In the genomic region with DNA sequence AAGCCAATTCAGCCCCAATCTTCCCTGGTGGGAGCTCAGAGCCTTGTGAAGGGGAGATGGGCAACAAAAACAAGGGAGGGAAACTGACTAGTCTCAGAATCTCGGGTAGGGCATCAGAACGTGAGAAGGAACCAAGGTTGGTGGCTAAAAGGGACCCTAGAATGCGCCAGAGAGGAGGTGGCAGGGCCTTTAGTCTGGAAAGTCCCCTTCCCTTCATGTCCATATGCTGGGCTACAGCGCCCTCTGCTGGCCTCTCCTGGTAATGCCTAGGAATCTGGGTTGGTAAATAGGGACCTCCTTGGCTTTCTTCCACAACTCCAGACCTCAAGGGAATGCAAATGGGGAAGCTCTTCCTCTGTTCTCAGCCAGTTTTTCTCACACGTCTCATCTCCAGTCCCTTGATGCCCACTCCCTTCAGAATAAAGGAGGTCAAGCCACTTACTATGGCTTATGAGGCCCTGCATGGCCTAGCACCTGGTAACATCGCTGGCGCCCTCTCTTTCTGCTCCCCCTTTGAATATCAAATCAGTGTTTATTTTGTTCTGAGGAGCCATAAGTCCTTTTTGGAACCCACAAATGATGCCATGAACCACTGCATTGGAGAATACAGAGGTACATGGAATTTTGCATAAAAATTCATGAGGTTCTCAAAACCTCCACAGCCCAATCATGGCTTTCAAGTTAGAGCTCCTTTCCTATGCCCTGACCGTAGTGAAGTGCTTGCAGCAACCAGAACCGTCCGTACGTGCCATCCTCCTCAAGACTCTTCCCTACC, we compare ENCODE assay signal across 1 cellular context.
TF ChIP-seq lines count a peak whose summit lies in the region.

No MANE protein-coding gene starts in this region.

TF ChIP-seq in K562, 482 proteins besides CTCF, POLR2A, EP300 and RAD21 (continued from another document and continues in another):
- TF ChIP-seq, protein P1, sequence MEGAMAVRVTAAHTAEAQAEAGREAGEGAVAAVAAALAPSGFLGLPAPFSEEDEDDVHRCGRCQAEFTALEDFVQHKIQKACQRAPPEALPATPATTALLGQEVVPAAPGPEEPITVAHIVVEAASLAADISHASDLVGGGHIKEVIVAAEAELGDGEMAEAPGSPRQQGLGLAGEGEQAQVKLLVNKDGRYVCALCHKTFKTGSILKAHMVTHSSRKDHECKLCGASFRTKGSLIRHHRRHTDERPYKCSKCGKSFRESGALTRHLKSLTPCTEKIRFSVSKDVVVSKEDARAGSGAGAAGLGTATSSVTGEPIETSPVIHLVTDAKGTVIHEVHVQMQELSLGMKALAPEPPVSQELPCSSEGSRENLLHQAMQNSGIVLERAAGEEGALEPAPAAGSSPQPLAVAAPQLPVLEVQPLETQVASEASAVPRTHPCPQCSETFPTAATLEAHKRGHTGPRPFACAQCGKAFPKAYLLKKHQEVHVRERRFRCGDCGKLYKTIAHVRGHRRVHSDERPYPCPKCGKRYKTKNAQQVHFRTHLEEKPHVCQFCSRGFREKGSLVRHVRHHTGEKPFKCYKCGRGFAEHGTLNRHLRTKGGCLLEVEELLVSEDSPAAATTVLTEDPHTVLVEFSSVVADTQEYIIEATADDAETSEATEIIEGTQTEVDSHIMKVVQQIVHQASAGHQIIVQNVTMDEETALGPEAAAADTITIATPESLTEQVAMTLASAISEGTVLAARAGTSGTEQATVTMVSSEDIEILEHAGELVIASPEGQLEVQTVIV (CRISPR knock-in tag; IDR thresholded peaks at IDR 0.05; ENCODE audit: borderline replicate concordance), result 0 out of 2 replicates have a peak, but pooled peaks have one; percentile 41
- TF ChIP-seq POLR2B (IDR thresholded peaks at IDR 0.05; ENCODE audit: low read depth, partially characterized antibody) (peak; percentile 78), SOX6 (IDR thresholded peaks at IDR 0.05) (peak; percentile 23; the same call in 1 of the 2 replicates), GTF2A2 (tag; IDR thresholded peaks at IDR 0.05) (no peak), POLR2AphosphoS2 (IDR thresholded peaks at IDR 0.05; ENCODE audit: low read length) (peak; percentile 94; the same call in 1 of the 2 replicates), XRCC5 (IDR thresholded peaks at IDR 0.05; ENCODE audit: low read depth, low read length) (peak; percentile 90), NFATC3 (IDR thresholded peaks at IDR 0.05) (0 out of 2 replicates have a peak, but pooled peaks have one; percentile 17), ZNF133 (CRISPR knock-in tag; IDR thresholded peaks at IDR 0.05) (no peak), ZNF589 (CRISPR knock-in tag; IDR thresholded peaks at IDR 0.05; ENCODE audit: low read depth) (no peak), SMARCA4 (IDR thresholded peaks at IDR 0.05) (peak; percentile 12; the same call in 1 of the 2 replicates), ZFPM2 (CRISPR knock-in tag; IDR thresholded peaks at IDR 0.05) (0 out of 2 replicates have a peak, but pooled peaks have one; percentile 23), FOXP1 (CRISPR knock-in tag; IDR thresholded peaks at IDR 0.05) (0 out of 2 replicates have a peak, but pooled peaks have one; percentile 26), MTA2 (IDR thresholded peaks at IDR 0.05; ENCODE audit: low read depth) (no peak), OTX1 (CRISPR knock-in tag; IDR thresholded peaks at IDR 0.05) (peak; percentile 16; the same call in 1 of the 2 replicates), STAG1 (CRISPR knock-in tag; IDR thresholded peaks at IDR 0.05; ENCODE audit: borderline replicate concordance) (peak; percentile 66; the same call in 1 of the 2 replicates), TEAD4 (IDR thresholded peaks at IDR 0.05; ENCODE audit: low read length) (0 out of 2 replicates have a peak, but pooled peaks have one; percentile 15), TEAD4 (CRISPR knock-in tag; IDR thresholded peaks at IDR 0.05; ENCODE audit: borderline replicate concordance) (no peak), SMC3 (conservative IDR thresholded peaks at IDR 0.05; ENCODE audit: insufficient read depth, low read depth, low read length) (peak; percentile 69), ESRRA (IDR thresholded peaks at IDR 0.05; ENCODE audit: borderline replicate concordance, low read depth) (0 out of 2 replicates have a peak, but pooled peaks have one; percentile 12), DNMT1 (IDR thresholded peaks at IDR 0.05) (0 out of 2 replicates have a peak, but pooled peaks have one; percentile 32), MTA3 (IDR thresholded peaks at IDR 0.05; ENCODE audit: borderline replicate concordance) (peak; percentile 52; the same call in 1 of the 2 replicates), MYNN (IDR thresholded peaks at IDR 0.05) (peak; percentile 76), MYNN (CRISPR knock-in tag; IDR thresholded peaks at IDR 0.05) (no peak), NFIC (IDR thresholded peaks at IDR 0.05) (peak; percentile 77), ARNT (IDR thresholded peaks at IDR 0.05) (no peak), ZFP30 (CRISPR knock-in tag; IDR thresholded peaks at IDR 0.05; ENCODE audit: borderline replicate concordance) (no peak), SUPT5H (IDR thresholded peaks at IDR 0.05) (peak; percentile 70), ZNF354B (CRISPR knock-in tag; IDR thresholded peaks at IDR 0.05) (no peak), RHOXF2B (CRISPR knock-in tag; conservative IDR thresholded peaks at IDR 0.05) (peak; percentile 78; the same call in 1 of the 2 replicates), RCOR1 (IDR thresholded peaks at IDR 0.05; ENCODE audit: borderline replicate concordance in 1 of 2, low read depth in 2 of 2, low read length in 2 of 2) (0 out of 4 replicates have a peak, but pooled peaks of 1 of the 2 experiments have one; percentile 30), POLR2AphosphoS5 (IDR thresholded peaks at IDR 0.05; ENCODE audit: control insufficient read depth, insufficient read depth, low read depth, low read length) (peak; percentile 82), GABPB1 (CRISPR knock-in tag; IDR thresholded peaks at IDR 0.05) (0 out of 2 replicates have a peak, but pooled peaks have one; percentile 15), CXXC5 (CRISPR knock-in tag; IDR thresholded peaks at IDR 0.05) (no peak), KLF16 (IDR thresholded peaks at IDR 0.05) (peak; percentile 56; the same call in 1 of the 2 replicates), KLF13 (tag; IDR thresholded peaks at IDR 0.05; ENCODE audit: borderline replicate concordance, low read depth) (no peak)
- TF ChIP-seq, protein P2, sequence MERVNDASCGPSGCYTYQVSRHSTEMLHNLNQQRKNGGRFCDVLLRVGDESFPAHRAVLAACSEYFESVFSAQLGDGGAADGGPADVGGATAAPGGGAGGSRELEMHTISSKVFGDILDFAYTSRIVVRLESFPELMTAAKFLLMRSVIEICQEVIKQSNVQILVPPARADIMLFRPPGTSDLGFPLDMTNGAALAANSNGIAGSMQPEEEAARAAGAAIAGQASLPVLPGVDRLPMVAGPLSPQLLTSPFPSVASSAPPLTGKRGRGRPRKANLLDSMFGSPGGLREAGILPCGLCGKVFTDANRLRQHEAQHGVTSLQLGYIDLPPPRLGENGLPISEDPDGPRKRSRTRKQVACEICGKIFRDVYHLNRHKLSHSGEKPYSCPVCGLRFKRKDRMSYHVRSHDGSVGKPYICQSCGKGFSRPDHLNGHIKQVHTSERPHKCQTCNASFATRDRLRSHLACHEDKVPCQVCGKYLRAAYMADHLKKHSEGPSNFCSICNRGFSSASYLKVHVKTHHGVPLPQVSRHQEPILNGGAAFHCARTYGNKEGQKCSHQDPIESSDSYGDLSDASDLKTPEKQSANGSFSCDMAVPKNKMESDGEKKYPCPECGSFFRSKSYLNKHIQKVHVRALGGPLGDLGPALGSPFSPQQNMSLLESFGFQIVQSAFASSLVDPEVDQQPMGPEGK (CRISPR knock-in tag; IDR thresholded peaks at IDR 0.05; ENCODE audit: borderline replicate concordance), result peak; percentile 26; the same call in 1 of the 2 replicates
- TF ChIP-seq, protein P3, sequence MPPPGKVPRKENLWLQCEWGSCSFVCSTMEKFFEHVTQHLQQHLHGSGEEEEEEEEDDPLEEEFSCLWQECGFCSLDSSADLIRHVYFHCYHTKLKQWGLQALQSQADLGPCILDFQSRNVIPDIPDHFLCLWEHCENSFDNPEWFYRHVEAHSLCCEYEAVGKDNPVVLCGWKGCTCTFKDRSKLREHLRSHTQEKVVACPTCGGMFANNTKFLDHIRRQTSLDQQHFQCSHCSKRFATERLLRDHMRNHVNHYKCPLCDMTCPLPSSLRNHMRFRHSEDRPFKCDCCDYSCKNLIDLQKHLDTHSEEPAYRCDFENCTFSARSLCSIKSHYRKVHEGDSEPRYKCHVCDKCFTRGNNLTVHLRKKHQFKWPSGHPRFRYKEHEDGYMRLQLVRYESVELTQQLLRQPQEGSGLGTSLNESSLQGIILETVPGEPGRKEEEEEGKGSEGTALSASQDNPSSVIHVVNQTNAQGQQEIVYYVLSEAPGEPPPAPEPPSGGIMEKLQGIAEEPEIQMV (tag; conservative IDR thresholded peaks at IDR 0.05; ENCODE audit: low read depth), result no peak
- TF ChIP-seq, protein P4, sequence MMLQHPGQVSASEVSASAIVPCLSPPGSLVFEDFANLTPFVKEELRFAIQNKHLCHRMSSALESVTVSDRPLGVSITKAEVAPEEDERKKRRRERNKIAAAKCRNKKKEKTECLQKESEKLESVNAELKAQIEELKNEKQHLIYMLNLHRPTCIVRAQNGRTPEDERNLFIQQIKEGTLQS (IDR thresholded peaks at IDR 0.05), result no peak
- TF ChIP-seq, protein P4 (CRISPR knock-in tag; conservative IDR thresholded peaks at IDR 0.05), result 0 out of 2 replicates have a peak, but pooled peaks have one; percentile 36
- TF ChIP-seq, protein P5, sequence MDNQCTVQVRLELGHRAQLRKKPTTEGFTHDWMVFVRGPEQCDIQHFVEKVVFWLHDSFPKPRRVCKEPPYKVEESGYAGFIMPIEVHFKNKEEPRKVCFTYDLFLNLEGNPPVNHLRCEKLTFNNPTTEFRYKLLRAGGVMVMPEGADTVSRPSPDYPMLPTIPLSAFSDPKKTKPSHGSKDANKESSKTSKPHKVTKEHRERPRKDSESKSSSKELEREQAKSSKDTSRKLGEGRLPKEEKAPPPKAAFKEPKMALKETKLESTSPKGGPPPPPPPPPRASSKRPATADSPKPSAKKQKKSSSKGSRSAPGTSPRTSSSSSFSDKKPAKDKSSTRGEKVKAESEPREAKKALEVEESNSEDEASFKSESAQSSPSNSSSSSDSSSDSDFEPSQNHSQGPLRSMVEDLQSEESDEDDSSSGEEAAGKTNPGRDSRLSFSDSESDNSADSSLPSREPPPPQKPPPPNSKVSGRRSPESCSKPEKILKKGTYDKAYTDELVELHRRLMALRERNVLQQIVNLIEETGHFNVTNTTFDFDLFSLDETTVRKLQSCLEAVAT (IDR thresholded peaks at IDR 0.05), result 0 out of 4 replicates have a peak, but pooled peaks of 1 of the 2 experiments have one; percentile 29
